Comparison of ENCODE assay signal across 22 cellular contexts in genomic region chr4:11624370-11624769, GRCh38.
DNase-seq lines count a peak whose midpoint lies in the region; ATAC-seq, FAIRE-seq and TF ChIP-seq lines count a peak whose summit lies in the region.
"Had no signal": no experiment of that assay in that cellular context is flagged by ENCODE, and none has a peak within 500 bp of the region (broad histone marks: within the 10 kb centered on the region; RNA-seq: fewer than 3 reads in every experiment).

No MANE protein-coding gene starts in this region.

- WGBS in esophagus squamous epithelium, 2 donors: 8 to 48% methylated on average over 2 of the region's 2 CpGs

- peaks cover 60 to 87% of the 10 kb centered on the region in 2 experiments for H3K4me1 ChIP-seq in HCT116 (ENCODE audit: control insufficient read depth in 1 of 2, insufficient read depth in 2 of 2, low read length in 2 of 2)
- H3K4me1 ChIP-seq in esophagus squamous epithelium: peaks cover 12 to 42% (median 13%) of the 10 kb centered on the region in 3 donors
- H3K4me1 ChIP-seq: adrenal gland had no signal

- peak overlapping the region; percentile 68 for H3K9ac ChIP-seq in HCT116 (ENCODE audit: low read length)

- FAIRE-seq in RCC 7860 (lab: Jason Lieb, UNC): no peak
- FAIRE-seq: endometrium had no signal

- H3K79me2 ChIP-seq in HCT116 (ENCODE audit: insufficient read depth, low read length): no peaks in the 10 kb centered on the region

- H3K27me3 ChIP-seq in HCT116 (ENCODE audit: insufficient read depth, low read length) (no peaks in the 10 kb centered on the region), esophagus squamous epithelium (no peaks in the 10 kb centered on the region)
- H3K27me3 ChIP-seq: adrenal gland, Peyer's patch had no signal

- H3K4me2 ChIP-seq in HCT116 (ENCODE audit: low read length): peak overlapping the region; percentile 60

- no peaks in the 10 kb centered on the region for H3K36me3 Mint-ChIP-seq in nephron progenitor cell (ENCODE audit: low read depth)
- H3K36me3 Mint-ChIP-seq: naive thymus-derived CD8-positive, alpha-beta T cell had no signal

- H3K36me3 ChIP-seq in HCT116 (ENCODE audit: control insufficient read depth in 1 of 2, insufficient read depth in 2 of 2, low read length in 2 of 2) (no peaks in the 10 kb centered on the region), esophagus squamous epithelium (no peaks in the 10 kb centered on the region)
- H3K36me3 ChIP-seq: adrenal gland, Peyer's patch had no signal

- no peaks in the 10 kb centered on the region for H3K27me3 Mint-ChIP-seq in nephron progenitor cell (ENCODE audit: low read depth, poor library complexity)
- H3K27me3 Mint-ChIP-seq: activated T-cell treated with anti-CD3 and anti-CD28 coated beads, Interleukin-2, amount 50 U/mL, for 24 hours; stimulated activated naive CD8-positive, alpha-beta T cell treated with anti-CD3 and anti-CD28 coated beads, Interleukin-15, Interleukin-2, amounts not matched to agents 100 ng/mL and 50 ng/mL, for 24 hours had no signal

- H3K9me2 ChIP-seq in HCT116 (ENCODE audit: insufficient read depth): no peaks in the 10 kb centered on the region

- TF ChIP-seq POLR2A in HCT116 (IDR thresholded peaks at IDR 0.05; ENCODE audit: borderline replicate concordance, extremely low read depth, insufficient read depth, insufficient read length) (no peak), esophagus squamous epithelium (IDR thresholded peaks at IDR 0.05) (no peak)

- peaks cover 12% of the 10 kb centered on the region for H3K4me1 Mint-ChIP-seq in nephron progenitor cell
- H3K4me1 Mint-ChIP-seq: naive thymus-derived CD8-positive, alpha-beta T cell; T-helper 17 cell had no signal

- H3K4me3 ChIP-seq in HCT116 (replicated peaks in 1 of 2; ENCODE audit: low read depth in 1 of 2, low read length in 2 of 2) (no peak overlapping the region), esophagus squamous epithelium (no peak overlapping the region)
- H3K4me3 ChIP-seq: adrenal gland, Peyer's patch had no signal

- peak overlapping the region; percentile 94 for H3K27ac ChIP-seq in HCT116 (ENCODE audit: low read depth, low read length)
- peak overlapping the region; percentile 60 to 80 (median 72) for H3K27ac ChIP-seq in esophagus squamous epithelium
- H3K27ac ChIP-seq: C4-2B, Peyer's patch, VCaP had no signal

- CTCF ChIA-PET in HCT116 (lab: Charles Lee): interaction anchor here (1.1 to 2.7 kb wide), 4 partner anchors 8 to 195 kb away, joined by 3 to 5 read pairs (median 4); no protein-coding TSS in a partner anchor

- DNase-seq in HCT116 (ENCODE audit: low read depth, low spot score) (peak; percentile 84), RCC 7860 (ENCODE audit: low spot score) (peak; percentile 31), esophagus squamous epithelium (lab: John Stamatoyannopoulos, UW) (no peak), nephron progenitor cell (no peak), NCI-H748 treated with DMSO at 0.1 percent for 48 hours (lab: John Stamatoyannopoulos, UW) (no peak)
- DNase-seq: activated CD4-positive, alpha-beta T cell treated with anti-CD3 and anti-CD28 coated beads for 48 hours; activated naive CD4-positive, alpha-beta T cell; activated T-cell treated with anti-CD3 and anti-CD28 coated beads, Interleukin-2, amount 50 U/mL, for 24 hours; cortex of kidney; KG1; NCI-H1436 treated with DMSO at 0.1 percent for 48 hours; T-helper 17 cell had no signal

- RAD21 ChIA-PET in HCT116 (lab: Charles Lee; ENCODE audit: low non-redundant PET in 1 of 2, low total read pairs in 2 of 2, uncharacterized antibody in 2 of 2, unreplicated experiment in 2 of 2): interaction anchor here in 1 of 2 experiments (0.6 to 2.9 kb wide), 4 partner anchors 11 to 81 kb away, joined by 3 to 9 read pairs (median 4); no protein-coding TSS in a partner anchor

- peak overlapping the region; percentile 36 for H3K27ac Mint-ChIP-seq in nephron progenitor cell
- H3K27ac Mint-ChIP-seq: activated T-cell treated with anti-CD3 and anti-CD28 coated beads, Interleukin-2, amount 50 U/mL, for 24 hours; naive thymus-derived CD8-positive, alpha-beta T cell; stimulated activated naive CD8-positive, alpha-beta T cell treated with anti-CD3 and anti-CD28 coated beads, Interleukin-15, Interleukin-2, amounts not matched to agents 100 ng/mL and 50 ng/mL, for 24 hours; T-helper 17 cell had no signal

- POLR2A ChIA-PET in HCT116 (lab: Charles Lee): interaction anchor here (0.9 to 6.3 kb wide), 14 partner anchors 8 to 194 kb away, joined by 3 to 60 read pairs (median 8); partner anchors contain the start of gene HS3ST1

- no peak overlapping the region for H2AFZ ChIP-seq in HCT116 (ENCODE audit: low read depth, low read length, poor library complexity, severe bottlenecking)

- intact Hi-C loops in HCT116 (cut with micrococcal nuclease): loop anchor here (2.0 kb wide), 1 partner anchor 196 kb away; the partner anchor contains the start of gene HS3ST1
- intact Hi-C loops in esophagus squamous epithelium (cut with DNase I): no loop called here

- no peaks in the 10 kb centered on the region for H4K20me1 ChIP-seq in HCT116 (ENCODE audit: insufficient read depth)

- no peak overlapping the region for H3K4me3 Mint-ChIP-seq in nephron progenitor cell
- H3K4me3 Mint-ChIP-seq: activated T-cell treated with anti-CD3 and anti-CD28 coated beads, Interleukin-2, amount 50 U/mL, for 24 hours; naive thymus-derived CD8-positive, alpha-beta T cell; stimulated activated naive CD8-positive, alpha-beta T cell treated with anti-CD3 and anti-CD28 coated beads, Interleukin-15, Interleukin-2, amounts not matched to agents 100 ng/mL and 50 ng/mL, for 24 hours; T-helper 17 cell had no signal

- no peak for TF ChIP-seq RAD21 in HCT116 (IDR thresholded peaks at IDR 0.05; ENCODE audit: low read depth)

- no TSS peak for BruUV-seq in HCT116 (replicated peaks; lab: Mats Ljungman, UMichigan)

- H3K9me3 ChIP-seq in HCT116 (ENCODE audit: control insufficient read depth in 1 of 2, insufficient read depth in 1 of 2, low read depth in 1 of 2, low read length in 2 of 2) (no peaks in the 10 kb centered on the region), esophagus squamous epithelium (no peaks in the 10 kb centered on the region)
- H3K9me3 ChIP-seq: adrenal gland, Peyer's patch had no signal

- ATAC-seq in HCT116 (peak; percentile 43), GM18873 (IDR thresholded peaks at IDR 0.05; ENCODE audit: low FRiP score, unreplicated experiment) (no peak), HG02938 (IDR thresholded peaks at IDR 0.05; ENCODE audit: unreplicated experiment) (no peak), GM21825 (IDR thresholded peaks at IDR 0.05; ENCODE audit: unreplicated experiment) (no peak)
- ATAC-seq: naive thymus-derived CD8-positive, alpha-beta T cell; T-helper 17 cell had no signal

- H3K9me3 Mint-ChIP-seq in nephron progenitor cell: peaks cover 11% of the 10 kb centered on the region
- H3K9me3 Mint-ChIP-seq: activated T-cell treated with anti-CD3 and anti-CD28 coated beads, Interleukin-2, amount 50 U/mL, for 24 hours; naive thymus-derived CD8-positive, alpha-beta T cell; stimulated activated naive CD8-positive, alpha-beta T cell treated with anti-CD3 and anti-CD28 coated beads, Interleukin-15, Interleukin-2, amounts not matched to agents 100 ng/mL and 50 ng/mL, for 24 hours had no signal

- TF ChIP-seq CTCF in HCT116 (IDR thresholded peaks at IDR 0.05 in 2 of 3, conservative IDR thresholded peaks at IDR 0.05 in 1 of 3; ENCODE audit: borderline replicate concordance in 1 of 3, insufficient read depth in 1 of 3, low read depth in 2 of 3, low read length in 2 of 3) (no peak), esophagus squamous epithelium (IDR thresholded peaks at IDR 0.05) (no peak), nephron progenitor cell (IDR thresholded peaks at IDR 0.05) (no peak)

TF ChIP-seq in HCT116, 20 proteins besides CTCF, POLR2A, EP300 and RAD21:
- no peak for TF ChIP-seq ATF3 (IDR thresholded peaks at IDR 0.05)
- TF ChIP-seq POLR2AphosphoS5 (IDR thresholded peaks at IDR 0.05; ENCODE audit: low read depth, low read length): 0 out of 2 replicates have a peak, but pooled peaks have one; percentile 20
- no peak for TF ChIP-seq SRF (IDR thresholded peaks at IDR 0.05; ENCODE audit: low read depth)
- TF ChIP-seq CEBPB (IDR thresholded peaks at IDR 0.05; ENCODE audit: low read depth): no peak
- TF ChIP-seq EGR1 (IDR thresholded peaks at IDR 0.05; ENCODE audit: low read depth): no peak
TF ChIP-seq in HCT116: peak in this region for 1.

Comparison
In these comparisons a context has a peak if more than half of its experiments do, and no peak if none do; other contexts are left out.
1. DNase-seq: peak in HCT116 (single experiment) and RCC 7860 (single experiment); none in esophagus squamous epithelium (single experiment), nephron progenitor cell (single experiment) and NCI-H748 treated with DMSO at 0.1 percent for 48 hours (single experiment).